In the genomic region with DNA sequence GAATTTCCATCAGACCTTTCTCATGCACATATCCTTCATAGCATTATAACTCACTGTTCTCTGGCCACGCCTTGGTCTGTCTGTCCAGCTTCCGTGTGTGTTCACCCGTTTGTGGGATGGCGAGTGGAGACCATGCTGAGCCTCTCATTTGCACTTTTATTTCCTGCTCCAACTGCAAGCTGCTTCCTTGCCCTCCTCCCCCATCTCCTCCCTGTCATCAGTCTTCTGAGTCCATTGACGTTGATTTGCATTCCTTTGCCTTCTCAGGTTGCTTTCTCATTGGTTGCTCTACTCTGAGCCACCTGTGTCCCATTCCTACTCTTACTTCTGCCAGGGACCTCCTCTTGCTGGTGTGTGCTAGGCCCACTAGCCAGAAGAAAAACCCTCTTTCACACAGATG, we compare ENCODE assay signal across 23 cellular contexts.
DNase-seq lines count a peak whose midpoint lies in the region; ATAC-seq, FAIRE-seq and TF ChIP-seq lines count a peak whose summit lies in the region.
"Had no signal": no experiment of that assay in that cellular context is flagged by ENCODE, and none has a peak within 500 bp of the region (broad histone marks: within the 10 kb centered on the region; RNA-seq: fewer than 3 reads in every experiment).

No MANE protein-coding gene starts in this region.

- H3K27me3 Mint-ChIP-seq in glutamatergic neuron (ENCODE audit: unreplicated experiment) = peaks cover 5% of the 10 kb centered on the region
- H3K27me3 Mint-ChIP-seq in natural killer cell (ENCODE audit: low read depth in 2 of 2) = peaks cover 15 to 31% of the 10 kb centered on the region in 2 donors

- H3K9me3 ChIP-seq in pancreas (no peaks in the 10 kb centered on the region), WERI-Rb-1 (ENCODE audit: severe bottlenecking) (no peaks in the 10 kb centered on the region)

- 56 to 68% methylated on average over 5 of the region's 5 CpGs for WGBS in pancreas, 2 donors

- no peak for FAIRE-seq in pancreas (lab: Jason Lieb, UNC)
- FAIRE-seq: GM12892 had no signal

- H3K4me3 ChIP-seq in pancreas (no peak overlapping the region), WERI-Rb-1 (ENCODE audit: low read depth, low read length) (no peak overlapping the region)
- H3K4me3 ChIP-seq: hepatocyte, smooth muscle cell had no signal

- no peaks in the 10 kb centered on the region for H3K36me3 ChIP-seq in pancreas
- no peaks in the 10 kb centered on the region for H3K36me3 ChIP-seq in WERI-Rb-1

- H3K36me3 Mint-ChIP-seq in glutamatergic neuron (ENCODE audit: unreplicated experiment) (no peaks in the 10 kb centered on the region), natural killer cell (no peaks in the 10 kb centered on the region)
- H3K36me3 Mint-ChIP-seq: activated naive CD4-positive, alpha-beta T cell treated with anti-CD3 and anti-CD28 coated beads, Interleukin-2, amount 50 U/mL, for 24 hours; CD8-positive, alpha-beta memory T cell had no signal

- ATAC-seq in pancreas = peak; percentile 16 to 58 (median 44)
- ATAC-seq in natural killer cell = no peak
- ATAC-seq: left lobe of liver, Right ventricle myocardium inferior had no signal

- H3K4me1 Mint-ChIP-seq in glutamatergic neuron (ENCODE audit: low read depth, unreplicated experiment) (peaks cover 33% of the 10 kb centered on the region), natural killer cell (no peaks in the 10 kb centered on the region)
- H3K4me1 Mint-ChIP-seq: activated naive CD4-positive, alpha-beta T cell treated with anti-CD3 and anti-CD28 coated beads, Interleukin-2, amount 50 U/mL, for 24 hours; CD8-positive, alpha-beta memory T cell had no signal

- H3K27ac ChIP-seq in pancreas (peak overlapping the region in 1 of 4 donors; percentile 8), WERI-Rb-1 (no peak overlapping the region)
- H3K27ac ChIP-seq: hepatocyte had no signal

- H3K4me1 ChIP-seq in pancreas = peaks cover 3 to 17% (median 12%) of the 10 kb centered on the region in 3 donors

- DNase-seq in Daoy (ENCODE audit: low read depth) (peak; percentile 29), NCI-H69 (lab: John Stamatoyannopoulos, UW) (peak; percentile 90), glutamatergic neuron (no peak), pancreas (peak in 2 of 6 donors; percentile 38 to 40), Ammon's horn (ENCODE audit: low spot score) (no peak), WERI-Rb-1 (no peak), natural killer cell (no peak)
- DNase-seq in NK-92 treated with Interleukin-12 subunit alpha and Interleukin-12 subunit beta, amount 100 ng/mL, for 24 hours (lab: John Stamatoyannopoulos, UW) = no peak
- DNase-seq: activated CD4-positive, alpha-beta T cell treated with anti-CD3 and anti-CD28 coated beads, Interleukin-2, amount 50 U/mL, for 48 hours; activated T-cell treated with anti-CD3 and anti-CD28 coated beads, Interleukin-2, amount 50 U/mL, for 24 hours; CD8-positive, alpha-beta memory T cell; effector memory CD4-positive, alpha-beta T cell; GF-D8; NCI-H1417 treated with DMSO at 0.1 percent for 48 hours; NCI-H345; stimulated activated CD4-positive, alpha-beta T cell treated with anti-CD3 and anti-CD28 coated beads, Interleukin-4, amount 100 ng/mL, for 4 hours; stimulated activated CD8-positive, alpha-beta memory T cell treated with anti-CD3 and anti-CD28 coated beads, Interleukin-4, amount 100 ng/mL, for 48 hours had no signal

- peak overlapping the region; percentile 17 for H3K4me3 Mint-ChIP-seq in glutamatergic neuron (ENCODE audit: unreplicated experiment)
- no peak overlapping the region for H3K4me3 Mint-ChIP-seq in natural killer cell
- H3K4me3 Mint-ChIP-seq: activated naive CD4-positive, alpha-beta T cell treated with anti-CD3 and anti-CD28 coated beads, Interleukin-2, amount 50 U/mL, for 24 hours; activated T-cell treated with anti-CD3 and anti-CD28 coated beads, Interleukin-2, amount 50 U/mL, for 24 hours; CD8-positive, alpha-beta memory T cell had no signal

- H3K9me3 Mint-ChIP-seq in glutamatergic neuron (ENCODE audit: unreplicated experiment) (peaks cover 6% of the 10 kb centered on the region), natural killer cell (no peaks in the 10 kb centered on the region)
- H3K9me3 Mint-ChIP-seq: activated naive CD4-positive, alpha-beta T cell treated with anti-CD3 and anti-CD28 coated beads, Interleukin-2, amount 50 U/mL, for 24 hours; activated T-cell treated with anti-CD3 and anti-CD28 coated beads, Interleukin-2, amount 50 U/mL, for 24 hours had no signal

- intact Hi-C loops in pancreas (cut with DNase I) = no loop called here
- intact Hi-C loops in natural killer cell (cut with micrococcal nuclease) = no loop called here

- H3K27me3 ChIP-seq in pancreas = no peaks in the 10 kb centered on the region
- H3K27me3 ChIP-seq in WERI-Rb-1 (ENCODE audit: insufficient read depth, low read depth, severe bottlenecking) = no peaks in the 10 kb centered on the region
- H3K27me3 ChIP-seq: hepatocyte had no signal

- no peak for TF ChIP-seq CTCF in glutamatergic neuron (IDR thresholded peaks at IDR 0.05; ENCODE audit: partially characterized antibody, unreplicated experiment)
- TF ChIP-seq CTCF in pancreas (IDR thresholded peaks at IDR 0.05) = no peak
- no peak for TF ChIP-seq CTCF in WERI-Rb-1 (IDR thresholded peaks at IDR 0.05; ENCODE audit: low read depth, low read length)
- no peak for TF ChIP-seq CTCF in natural killer cell (IDR thresholded peaks at IDR 0.05)

- H3K27ac Mint-ChIP-seq in glutamatergic neuron (ENCODE audit: unreplicated experiment) = peak overlapping the region; percentile 40
- H3K27ac Mint-ChIP-seq in natural killer cell = no peak overlapping the region
- H3K27ac Mint-ChIP-seq: activated naive CD4-positive, alpha-beta T cell treated with anti-CD3 and anti-CD28 coated beads, Interleukin-2, amount 50 U/mL, for 24 hours; activated T-cell treated with anti-CD3 and anti-CD28 coated beads, Interleukin-2, amount 50 U/mL, for 24 hours; CD8-positive, alpha-beta memory T cell had no signal

Comparison
In these comparisons a context has a peak if more than half of its experiments do, and no peak if none do; other contexts are left out.
1. DNase-seq: peak in Daoy (single experiment) and NCI-H69 (single experiment); none in glutamatergic neuron (single experiment), Ammon's horn (single experiment), NK-92 treated with Interleukin-12 subunit alpha and Interleukin-12 subunit beta, amount 100 ng/mL, for 24 hours (single experiment), WERI-Rb-1 (single experiment) and natural killer cell (single experiment).
2. ATAC-seq: peak in pancreas (4 of 4); none in natural killer cell (0 of 3).